9 cellular contexts compared by ENCODE assay signal in the genomic region with DNA sequence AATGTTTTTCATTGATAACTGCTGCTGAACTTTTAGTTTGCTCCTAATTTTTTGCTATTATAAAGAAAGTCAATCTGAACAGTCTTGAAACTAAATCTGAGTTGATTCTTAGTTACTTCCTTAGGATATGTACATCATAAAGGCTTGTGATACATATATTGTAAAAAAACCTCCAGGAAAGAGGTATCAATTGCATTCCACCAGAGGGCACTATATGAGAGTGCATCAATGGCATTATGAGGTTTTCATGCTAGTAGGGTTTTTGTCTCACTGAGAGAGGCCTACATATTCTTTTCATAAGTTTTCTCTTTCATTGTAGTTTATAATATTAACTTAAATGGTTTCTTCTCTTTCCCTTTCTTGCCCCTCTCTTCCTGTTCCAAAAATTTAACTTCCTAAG. TPM values are rescaled to one million over a fixed set of nuclear protein-coding genes. Genes with fewer than 3 reads are reported as not detected.
DNase-seq lines count a peak whose midpoint lies in the region; ATAC-seq and TF ChIP-seq lines count a peak whose summit lies in the region.
"Had no signal": no experiment of that assay in that cellular context is flagged by ENCODE, and none has a peak within 500 bp of the region (broad histone marks: within the 10 kb centered on the region; RNA-seq: fewer than 3 reads in every experiment).

No MANE protein-coding gene starts in this region.

- H3K79me2 ChIP-seq in GM23248 (ENCODE audit: insufficient read depth): no peaks in the 10 kb centered on the region

- no peaks in the 10 kb centered on the region for H3K27me3 ChIP-seq in GM23248 (replicated peaks; ENCODE audit: insufficient read depth)
- no peaks in the 10 kb centered on the region for H3K27me3 ChIP-seq in uterus
- H3K27me3 ChIP-seq: SJSA1 had no signal

- no peak overlapping the region for H3K4me2 ChIP-seq in GM23248 (ENCODE audit: unreplicated experiment)

- TF ChIP-seq CTCF in uterus (IDR thresholded peaks at IDR 0.05): no peak

- no peak overlapping the region for H3K4me3 ChIP-seq in GM23248
- no peak overlapping the region for H3K4me3 ChIP-seq in uterus
- H3K4me3 ChIP-seq: SJSA1 had no signal

- no peaks in the 10 kb centered on the region for H4K20me1 ChIP-seq in GM23248 (ENCODE audit: insufficient read depth)

- no peak overlapping the region for H3K9ac ChIP-seq in GM23248

- H3K27ac ChIP-seq in GM23248 (no peak overlapping the region), uterus (no peak overlapping the region)
- H3K27ac ChIP-seq: SJSA1 had no signal

- H3K36me3 ChIP-seq in GM23248 (ENCODE audit: low read depth) (peaks cover 15% of the 10 kb centered on the region), uterus (no peaks in the 10 kb centered on the region)

- H3K4me1 ChIP-seq in GM23248 (ENCODE audit: insufficient read depth) (no peaks in the 10 kb centered on the region), uterus (no peaks in the 10 kb centered on the region)
- H3K4me1 ChIP-seq: SJSA1 had no signal

- ATAC-seq in HG03460 (IDR thresholded peaks at IDR 0.05; ENCODE audit: unreplicated experiment): no peak
- no peak for ATAC-seq in GM19467 (IDR thresholded peaks at IDR 0.05; ENCODE audit: unreplicated experiment)

- intact Hi-C loops in uterus (cut with DNase I; ENCODE audit: low total_unique reads): no loop called here

- H2AFZ ChIP-seq in GM23248: no peak overlapping the region

- in situ Hi-C loops in GM23248 (cut with MboI): no loop called here

- no peaks in the 10 kb centered on the region for H3K9me3 ChIP-seq in GM23248 (ENCODE audit: low read depth)
- H3K9me3 ChIP-seq in uterus: no peaks in the 10 kb centered on the region
- H3K9me3 ChIP-seq: SJSA1 had no signal

- H3F3A ChIP-seq in GM23248 (ENCODE audit: insufficient read depth): 0 out of 2 replicates have a peak, but pooled peaks cover 8% of the 10 kb centered on the region

- DNase-seq in COR-L47 (lab: John Stamatoyannopoulos, UW) (peak; percentile 16), GM23248 (peak; percentile 63), RPMI7951 (ENCODE audit: low read depth) (peak; percentile 31), glomerular endothelial cell (ENCODE audit: extremely low read depth, low read depth, low spot score) (peak; percentile 20), uterus (no peak), NCI-H187 (lab: John Stamatoyannopoulos, UW) (no peak)

- H3K9me2 ChIP-seq in GM23248 (ENCODE audit: insufficient read depth): no peaks in the 10 kb centered on the region

- no peak for TF ChIP-seq POLR2A in uterus (IDR thresholded peaks at IDR 0.05)

RNA-seq across cellular contexts. Expression of a gene that starts 46.9 kb away (rescaled TPM):
- 19.1 and 26.9 TPM in 2 replicates for total RNA-seq in GM23248 (2014; rRNA removed; shearing (Covaris generic))
- polyA plus RNA-seq in GM23248 (2016; fragmentation: Nextera tagmentation; extraction: Ambion mirVana): 15.9 and 20.1 TPM in 2 replicates
- total RNA-seq in RPMI7951 (2014; rRNA removed; shearing (Covaris generic)): 42.4 and 56.1 TPM in 2 replicates
- total RNA-seq in glomerular endothelial cell: 28.2 and 40.0 TPM in 2 replicates
- total RNA-seq in uterus: 10 to 100 TPM; 19.2 to 61.2 (median 41.0) TPM

Comparison
In these comparisons a context has a peak if more than half of its experiments do, and no peak if none do; other contexts are left out.
1. DNase-seq: peak in COR-L47 (single experiment), GM23248 (single experiment), RPMI7951 (single experiment) and glomerular endothelial cell (single experiment); none in uterus (0 of 2) and NCI-H187 (0 of 2).